ENCODE assay signal across 15 cellular contexts in the genomic region with DNA sequence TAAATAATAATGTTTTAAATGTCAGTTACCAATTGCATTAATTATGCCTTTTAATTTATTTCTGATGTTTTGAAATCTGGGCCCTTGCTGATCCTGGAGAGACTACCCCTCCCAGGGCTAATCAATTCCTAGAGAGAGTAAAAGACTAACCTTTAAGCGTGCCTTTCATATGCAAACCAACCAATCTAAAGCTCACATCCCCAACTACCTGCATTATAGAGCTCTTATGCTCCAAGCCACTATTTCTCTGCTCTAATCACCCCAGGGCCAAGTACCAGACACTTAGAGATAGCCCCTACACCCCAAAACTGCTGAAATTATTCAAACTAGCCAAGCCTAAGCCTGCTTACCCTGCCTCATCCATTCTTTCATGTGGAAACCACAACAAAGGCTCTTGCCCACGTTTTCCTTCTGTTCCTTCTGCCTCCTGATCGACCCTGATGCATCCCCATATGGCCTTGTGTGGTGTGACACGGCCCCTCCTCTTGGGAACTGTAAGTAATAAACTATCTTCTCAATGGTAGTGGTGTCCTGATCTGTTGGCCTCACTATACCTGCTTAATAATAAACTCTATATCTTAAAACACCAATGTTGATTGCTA.
A peak's percentile ranks its signal among the peaks of the same experiment; 100 is the strongest.
DNase-seq lines count a peak whose midpoint lies in the region; FAIRE-seq and TF ChIP-seq lines count a peak whose summit lies in the region.
"Had no signal": no experiment of that assay in that cellular context is flagged by ENCODE, and none has a peak within 500 bp of the region (broad histone marks: within the 10 kb centered on the region; RNA-seq: fewer than 3 reads in every experiment).

No MANE protein-coding gene starts in this region.

- H3K4me1 ChIP-seq in H1 (replicated peaks in 1 of 4; ENCODE audit: control insufficient read depth in 3 of 4, insufficient read depth in 4 of 4, low read length in 3 of 4) (peaks cover 0 to 3% (median 0%) of the 10 kb centered on the region in 4 experiments; a peak in 3 of 7 replicates), iPS DF 6.9 (ENCODE audit: control insufficient read depth, insufficient read depth, low read length) (no peaks in the 10 kb centered on the region), tibial artery (no peaks in the 10 kb centered on the region), smooth muscle cell (ENCODE audit: low read depth) (no peaks in the 10 kb centered on the region)

- H3K36me3 ChIP-seq in H1 (ENCODE audit: control insufficient read depth in 2 of 4, insufficient read depth in 4 of 4, low read length in 3 of 4) (no peaks in the 10 kb centered on the region), iPS DF 6.9 (ENCODE audit: control insufficient read depth, insufficient read depth, low read length) (no peaks in the 10 kb centered on the region), tibial artery (peaks cover 0 to 4% (median 0%) of the 10 kb centered on the region in 3 donors), smooth muscle cell (ENCODE audit: low read depth) (peaks cover 7% of the 10 kb centered on the region)

- H3K79me1 ChIP-seq in H1 (ENCODE audit: low read depth, low read length): no peaks in the 10 kb centered on the region

- WGBS in H1 (ENCODE audit: extremely low coverage in 1 of 2, insufficient coverage in 1 of 2, insufficient read length in 1 of 2, insufficient replicate concordance in 2 of 2, low coverage in 1 of 2, low lambda C conversion rate in 2 of 2, missing lambda C conversion rate in 1 of 2), 2 experiments: 43% methylated on average over 4 of the region's 4 CpGs; no CpG with 5 or more reads in 1 of the 2 experiments
- WGBS in iPS DF 6.9 (ENCODE audit: insufficient coverage, insufficient read length): no CpG with 5 or more reads among the region's 4 CpGs
- WGBS in smooth muscle cell (ENCODE audit: low lambda C conversion rate): 63% methylated on average over 4 of the region's 4 CpGs

- H2BK120ac ChIP-seq in H1 (replicated peaks; ENCODE audit: low read depth, low read length): no peak overlapping the region

- no peak overlapping the region for H2BK15ac ChIP-seq in H1 (ENCODE audit: low read length)

- no peak overlapping the region for H2AFZ ChIP-seq in H1 (ENCODE audit: low read length)
- H2AFZ ChIP-seq in smooth muscle cell (ENCODE audit: low read depth): no peak overlapping the region

- H3K9ac ChIP-seq in H1 (replicated peaks in 1 of 4; ENCODE audit: extremely low read depth in 1 of 4, low read depth in 3 of 4, low read length in 3 of 4): no peak overlapping the region
- H3K9ac ChIP-seq in smooth muscle cell (ENCODE audit: low read depth): no peak overlapping the region

- H4K8ac ChIP-seq in H1 (ENCODE audit: extremely low read depth, insufficient read depth, low read length): no peak overlapping the region

- H3K4me2 ChIP-seq in H1 (ENCODE audit: insufficient read depth in 1 of 2, low read depth in 2 of 2, low read length in 2 of 2): peak overlapping the region in 1 of 2 experiments; percentile 25; a peak in 1 of 4 replicates
- no peak overlapping the region for H3K4me2 ChIP-seq in smooth muscle cell

- H3K23me2 ChIP-seq in H1 (ENCODE audit: low read depth, low read length): no peaks in the 10 kb centered on the region

- TF ChIP-seq EP300 in H1 (IDR thresholded peaks at IDR 0.05; ENCODE audit: borderline replicate concordance in 1 of 2, low read depth in 2 of 2, low read length in 2 of 2): no peak

- no peak overlapping the region for H2BK20ac ChIP-seq in H1 (ENCODE audit: low read length)

- H3K14ac ChIP-seq in H1 (ENCODE audit: insufficient read length): no peak overlapping the region

- H3K79me2 ChIP-seq in H1 (ENCODE audit: control insufficient read depth in 1 of 2, insufficient read depth in 2 of 2, low read length in 2 of 2): no peaks in the 10 kb centered on the region
- H3K79me2 ChIP-seq in smooth muscle cell (ENCODE audit: low read depth): no peaks in the 10 kb centered on the region

- DNase-seq in H54 (ENCODE audit: insufficient read length, low spot score) (no peak), H1 (ENCODE audit: low read depth in 1 of 2, low spot score in 2 of 2) (peak in 1 of 2 experiments; percentile 46), iPS DF 6.9 (ENCODE audit: low read depth, low spot score) (peak; percentile 13), tibial artery (no peak), smooth muscle cell (lab: John Stamatoyannopoulos, UW; ENCODE audit: unreplicated experiment) (no peak), D341Med (ENCODE audit: low spot score) (no peak), HEK293T (ENCODE audit: extremely low spot score) (no peak)
- DNase-seq: C1 segment of cervical spinal cord; Calu3; CD4-positive, alpha-beta T cell; DMS79; H7 had no signal

- H4K20me1 ChIP-seq in H1 (replicated peaks in 1 of 2; ENCODE audit: control insufficient read depth in 1 of 2, insufficient read depth in 2 of 2, low read length in 2 of 2) (no peaks in the 10 kb centered on the region), smooth muscle cell (ENCODE audit: low read depth) (no peaks in the 10 kb centered on the region)

- H3K18ac ChIP-seq in H1 (ENCODE audit: extremely low read depth, low read length): no peak overlapping the region

- H3K56ac ChIP-seq in H1 (replicated peaks; ENCODE audit: insufficient read length, low read depth, low read length): no peak overlapping the region

- H3K4me3 ChIP-seq in H1 (ENCODE audit: extremely low read depth in 1 of 4, insufficient read depth in 2 of 4, low read depth in 3 of 4, low read length in 4 of 4): no peak overlapping the region
- H3K4me3 ChIP-seq in iPS DF 6.9 (ENCODE audit: low read length): no peak overlapping the region
- no peak overlapping the region for H3K4me3 ChIP-seq in tibial artery
- H3K4me3 ChIP-seq in smooth muscle cell: no peak overlapping the region

- CTCF ChIA-PET in H1 (lab: Charles Lee; ENCODE audit: partially characterized antibody) (interaction anchor here (0.9 to 1.0 kb wide), 2 partner anchors 13 to 41 kb away, joined by 3 to 4 read pairs; no protein-coding TSS in a partner anchor), HEK293T (lab: Yijun Ruan, JAX) (no interaction called here)

- no peak overlapping the region; the same call in 1 of the 2 replicates for H2AK5ac ChIP-seq in H1 (ENCODE audit: low read depth, low read length)

- H3F3A ChIP-seq in smooth muscle cell (ENCODE audit: low read depth): no peaks in the 10 kb centered on the region

- no peak overlapping the region for H3K23ac ChIP-seq in H1 (ENCODE audit: insufficient read length)

- FAIRE-seq in H54 (lab: Jason Lieb, UNC) (peak; percentile 43), H1 (lab: Jason Lieb, UNC) (peak; percentile 36)
- FAIRE-seq: A204.1, GM12891, GM19239 had no signal

- intact Hi-C loops in tibial artery (cut with DNase I; ENCODE audit: low total_unique reads): no loop called here

- no peak overlapping the region for H2BK12ac ChIP-seq in H1 (ENCODE audit: low read depth, low read length)

- no peaks in the 10 kb centered on the region for H3K27me3 ChIP-seq in H1 (replicated peaks in 1 of 4; ENCODE audit: control insufficient read depth in 3 of 4, extremely low read depth in 1 of 4, insufficient read depth in 3 of 4, low read length in 3 of 4)
- H3K27me3 ChIP-seq in iPS DF 6.9 (ENCODE audit: control insufficient read depth, insufficient read depth, low read length): no peaks in the 10 kb centered on the region
- H3K27me3 ChIP-seq in tibial artery: no peaks in the 10 kb centered on the region
- H3K27me3 ChIP-seq in smooth muscle cell (ENCODE audit: low read depth): no peaks in the 10 kb centered on the region

- no peak overlapping the region for H3K27ac ChIP-seq in H1 (ENCODE audit: low read depth, low read length)
- H3K27ac ChIP-seq in iPS DF 6.9 (ENCODE audit: low read length): no peak overlapping the region
- H3K27ac ChIP-seq in tibial artery: no peak overlapping the region
- no peak overlapping the region for H3K27ac ChIP-seq in smooth muscle cell (ENCODE audit: low read depth)

- no peak overlapping the region for H4K5ac ChIP-seq in H1 (ENCODE audit: insufficient read length, low read depth, low read length)

- H3K4ac ChIP-seq in H1 (replicated peaks; ENCODE audit: insufficient read length, low read depth, low read length): no peak overlapping the region

- TF ChIP-seq POLR2A in H54 (IDR thresholded peaks at IDR 0.05; ENCODE audit: low read depth, low read length): no peak
- no peak for TF ChIP-seq POLR2A in H1 (IDR thresholded peaks at IDR 0.05; ENCODE audit: control extremely low read depth in 1 of 2, low read depth in 2 of 2, low read length in 2 of 2)

- POLR2A ChIA-PET in H1 (lab: Charles Lee; ENCODE audit: partially characterized antibody): interaction anchor here (0.6 kb wide), 1 partner anchor 316 kb away, joined by 3 read pairs; no protein-coding TSS in a partner anchor
- POLR2A ChIA-PET in HEK293T (lab: Yijun Ruan, JAX): no interaction called here

- H4K91ac ChIP-seq in H1 (replicated peaks; ENCODE audit: insufficient read length, low read length): no peak overlapping the region

- TF ChIP-seq CTCF in H1 (IDR thresholded peaks at IDR 0.05; ENCODE audit: control extremely low read depth in 1 of 3, insufficient read depth in 1 of 3, low read depth in 1 of 3, low read length in 3 of 3) (no peak), tibial artery (IDR thresholded peaks at IDR 0.05) (no peak), smooth muscle cell (IDR thresholded peaks at IDR 0.05; ENCODE audit: borderline replicate concordance, insufficient read depth, poor library complexity, severe bottlenecking) (no peak)

- H2BK5ac ChIP-seq in H1 (ENCODE audit: low read depth, low read length): no peak overlapping the region

- TF ChIP-seq RAD21 in H1 (IDR thresholded peaks at IDR 0.05 in 1 of 2, conservative IDR thresholded peaks at IDR 0.05 in 1 of 2; ENCODE audit: low read depth in 2 of 2, low read length in 2 of 2): 0 out of 4 replicates have a peak, but pooled peaks of 1 of the 2 experiments have one; percentile 4

- H3K9me3 ChIP-seq in H1 (ENCODE audit: insufficient read depth in 2 of 2, low read depth in 1 of 2, low read length in 1 of 2): peaks cover 6% of the 10 kb centered on the region in 2 experiments; a peak in 2 of 4 replicates
- H3K9me3 ChIP-seq in iPS DF 6.9 (ENCODE audit: control insufficient read depth, insufficient read depth, low read length): no peaks in the 10 kb centered on the region
- no peaks in the 10 kb centered on the region for H3K9me3 ChIP-seq in tibial artery
- no peaks in the 10 kb centered on the region for H3K9me3 ChIP-seq in smooth muscle cell (replicated peaks; ENCODE audit: low read depth)

TF ChIP-seq in H1, 55 proteins besides CTCF, POLR2A, EP300 and RAD21 (continues in another document):
- TF ChIP-seq SIN3A (conservative IDR thresholded peaks at IDR 0.05 in 1 of 2, IDR thresholded peaks at IDR 0.05 in 1 of 2; ENCODE audit: low read depth in 1 of 2, low read length in 2 of 2) (no peak), EZH2 (IDR thresholded peaks at IDR 0.05; ENCODE audit: low read depth, low read length, severe bottlenecking) (no peak), KDM5A (IDR thresholded peaks at IDR 0.05; ENCODE audit: low read length) (no peak), JUND (IDR thresholded peaks at IDR 0.05; ENCODE audit: low read length) (no peak)

TF ChIP-seq in HEK293T, 16 proteins besides CTCF, POLR2A, EP300 and RAD21 (continues in another document):
- TF ChIP-seq ARNT (IDR thresholded peaks at IDR 0.05): no peak
- no peak for TF ChIP-seq SUZ12 (IDR thresholded peaks at IDR 0.05)
- TF ChIP-seq CTBP1 (IDR thresholded peaks at IDR 0.05; ENCODE audit: borderline replicate concordance): no peak
- TF ChIP-seq L3MBTL2 (conservative IDR thresholded peaks at IDR 0.05): no peak
- TF ChIP-seq SP1 (IDR thresholded peaks at IDR 0.05): no peak
